ENCODE assay signal across 9 cellular contexts in genomic region chr11:47425611-47426010, GRCh38. TPM values are rescaled to one million over a fixed set of nuclear protein-coding genes. Genes with fewer than 3 reads are reported as not detected.
DNase-seq lines count a peak whose midpoint lies in the region; ATAC-seq, FAIRE-seq and TF ChIP-seq lines count a peak whose summit lies in the region.
"Had no signal": no experiment of that assay in that cellular context is flagged by ENCODE, and none has a peak within 500 bp of the region (broad histone marks: within the 10 kb centered on the region; RNA-seq: fewer than 3 reads in every experiment).

No MANE protein-coding gene starts in this region.

- H3K23ac ChIP-seq in H1 (ENCODE audit: insufficient read length), result no peak overlapping the region

- TF ChIP-seq POLR2A in H1 (IDR thresholded peaks at IDR 0.05; ENCODE audit: control extremely low read depth in 1 of 2, low read depth in 2 of 2, low read length in 2 of 2), result no peak

- H3K23me2 ChIP-seq in H1 (ENCODE audit: low read depth, low read length), result no peaks in the 10 kb centered on the region; the same call in 1 of the 2 replicates

- peak overlapping the region; percentile 92 for H3K4me3 ChIP-seq in CD4-positive, CD25-positive, alpha-beta regulatory T cell (ENCODE audit: low read depth, low read length)
- H3K4me3 ChIP-seq in NT2/D1 (ENCODE audit: insufficient read length, low read depth) (peak overlapping the region; percentile 96), H1 (ENCODE audit: extremely low read depth in 1 of 4, insufficient read depth in 2 of 4, low read depth in 3 of 4, low read length in 4 of 4) (peak overlapping the region; percentile 87 to 99 (median 96))

- H4K5ac ChIP-seq in H1 (ENCODE audit: insufficient read length, low read depth, low read length), result no peak overlapping the region

- H3K18ac ChIP-seq in H1 (ENCODE audit: extremely low read depth, low read length), result no peak overlapping the region

- H3K79me1 ChIP-seq in H1 (ENCODE audit: low read depth, low read length), result peaks cover 14% of the 10 kb centered on the region

- peak overlapping the region; percentile 98 to 100 (median 100) for H3K4me3 Mint-ChIP-seq in CD4-positive, CD25-positive, alpha-beta regulatory T cell
- peak overlapping the region; percentile 99 for H3K4me3 Mint-ChIP-seq in neural crest cell

- no peaks in the 10 kb centered on the region for H3K27me3 ChIP-seq in CD4-positive, CD25-positive, alpha-beta regulatory T cell (ENCODE audit: control insufficient read depth, insufficient read depth, low read length)
- H3K27me3 ChIP-seq in NT2/D1 (ENCODE audit: insufficient read depth, insufficient read length) (no peaks in the 10 kb centered on the region), H1 (replicated peaks in 1 of 4; ENCODE audit: control insufficient read depth in 3 of 4, extremely low read depth in 1 of 4, insufficient read depth in 3 of 4, low read length in 3 of 4) (no peaks in the 10 kb centered on the region)

- H3K79me2 ChIP-seq in H1 (ENCODE audit: control insufficient read depth in 1 of 2, insufficient read depth in 2 of 2, low read length in 2 of 2), result peaks cover 0 to 12% of the 10 kb centered on the region in 2 experiments; a peak in 2 of 4 replicates

- H4K8ac ChIP-seq in H1 (ENCODE audit: extremely low read depth, insufficient read depth, low read length), result peak overlapping the region; percentile 99; the same call in 1 of the 2 replicates

- H3K4me1 ChIP-seq in CD4-positive, CD25-positive, alpha-beta regulatory T cell (ENCODE audit: control insufficient read depth, insufficient read depth, low read length, poor library complexity, severe bottlenecking), result peaks cover 20% of the 10 kb centered on the region
- H3K4me1 ChIP-seq in NT2/D1 (ENCODE audit: insufficient read depth, insufficient read length), result peaks cover 9% of the 10 kb centered on the region
- peaks cover 0 to 6% (median 0%) of the 10 kb centered on the region in 4 experiments; a peak in 3 of 7 replicates for H3K4me1 ChIP-seq in H1 (replicated peaks in 1 of 4; ENCODE audit: control insufficient read depth in 3 of 4, insufficient read depth in 4 of 4, low read length in 3 of 4)

- ATAC-seq in CD4-positive, CD25-positive, alpha-beta regulatory T cell (ENCODE audit: low read depth in 2 of 2), result no peak
- no peak for ATAC-seq in HG03097 (IDR thresholded peaks at IDR 0.05; ENCODE audit: low FRiP score, unreplicated experiment)

- H3K9ac ChIP-seq in NT2/D1 (ENCODE audit: insufficient read length, low read depth) (peak overlapping the region; percentile 100), H1 (replicated peaks in 1 of 4; ENCODE audit: extremely low read depth in 1 of 4, low read depth in 3 of 4, low read length in 3 of 4) (peak overlapping the region; percentile 85 to 96 (median 91))

- no peak for TF ChIP-seq EP300 in H1 (IDR thresholded peaks at IDR 0.05; ENCODE audit: borderline replicate concordance in 1 of 2, low read depth in 2 of 2, low read length in 2 of 2)

- no peak for TF ChIP-seq RAD21 in H1 (IDR thresholded peaks at IDR 0.05 in 1 of 2, conservative IDR thresholded peaks at IDR 0.05 in 1 of 2; ENCODE audit: low read depth in 2 of 2, low read length in 2 of 2)

- peak overlapping the region; percentile 98 for H2BK5ac ChIP-seq in H1 (ENCODE audit: low read depth, low read length)

- peak overlapping the region; percentile 99; the same call in 1 of the 2 replicates for H2BK12ac ChIP-seq in H1 (ENCODE audit: low read depth, low read length)

- no peak overlapping the region for H3K14ac ChIP-seq in H1 (ENCODE audit: insufficient read length)

- no peak for FAIRE-seq in H1 (lab: Jason Lieb, UNC)

- no peaks in the 10 kb centered on the region for H3K9me3 ChIP-seq in CD4-positive, CD25-positive, alpha-beta regulatory T cell (ENCODE audit: control insufficient read depth in 2 of 2, low read length in 2 of 2)
- H3K9me3 ChIP-seq in NT2/D1 (ENCODE audit: insufficient read depth, low read length) (no peaks in the 10 kb centered on the region), H1 (ENCODE audit: insufficient read depth in 2 of 2, low read depth in 1 of 2, low read length in 1 of 2) (no peaks in the 10 kb centered on the region)

- no peak overlapping the region for H3K56ac ChIP-seq in H1 (replicated peaks; ENCODE audit: insufficient read length, low read depth, low read length)

- H2BK120ac ChIP-seq in H1 (replicated peaks; ENCODE audit: low read depth, low read length), result no peak overlapping the region

- no peak for DNase-seq in CD4-positive, CD25-positive, alpha-beta regulatory T cell
- DNase-seq in NT2/D1 (ENCODE audit: low read depth, low spot score), result no peak
- no peak for DNase-seq in H1 (ENCODE audit: low read depth in 1 of 2, low spot score in 2 of 2)
- no peak for DNase-seq in neural crest cell (ENCODE audit: low read depth, low spot score)
- DNase-seq in NCI-H446 (lab: John Stamatoyannopoulos, UW), result no peak
- no peak for DNase-seq in activated gamma-delta T cell treated with Interleukin-2 at 50 U/mL for 16 hours
- DNase-seq in HuH-7.5 (ENCODE audit: low spot score), result no peak

- CTCF ChIA-PET in H1 (lab: Charles Lee; ENCODE audit: partially characterized antibody), result interaction anchor here (1.2 to 5.7 kb wide), 6 partner anchors 14 to 192 kb away, joined by 3 to 59 read pairs (median 4); partner anchors contain the start of gene SLC39A13

- POLR2A ChIA-PET in H1 (lab: Charles Lee; ENCODE audit: partially characterized antibody), result interaction anchor here (0.6 to 8.2 kb wide), 10 partner anchors 10 to 204 kb away, joined by 3 to 140 read pairs (median 4); partner anchors contain the start of genes ACP2, PTPMT1, RAPSN and SLC39A13

- H2AK5ac ChIP-seq in H1 (ENCODE audit: low read depth, low read length), result no peak overlapping the region

- H3K27me3 Mint-ChIP-seq in CD4-positive, CD25-positive, alpha-beta regulatory T cell, result no peaks in the 10 kb centered on the region
- H3K27me3 Mint-ChIP-seq in neural crest cell (ENCODE audit: low read depth), result no peaks in the 10 kb centered on the region

- no peak overlapping the region for H2BK15ac ChIP-seq in H1 (ENCODE audit: low read length)

- peaks cover 30% of the 10 kb centered on the region for H3K36me3 ChIP-seq in CD4-positive, CD25-positive, alpha-beta regulatory T cell (ENCODE audit: control insufficient read depth, insufficient read depth, low read length)
- peaks cover 48% of the 10 kb centered on the region for H3K36me3 ChIP-seq in NT2/D1 (ENCODE audit: insufficient read depth, insufficient read length, low read length)
- H3K36me3 ChIP-seq in H1 (ENCODE audit: control insufficient read depth in 2 of 4, insufficient read depth in 4 of 4, low read length in 3 of 4), result peaks cover 14 to 35% (median 30%) of the 10 kb centered on the region in 4 experiments

- peaks cover 19% of the 10 kb centered on the region for H3K36me3 Mint-ChIP-seq in CD4-positive, CD25-positive, alpha-beta regulatory T cell
- H3K36me3 Mint-ChIP-seq in neural crest cell (ENCODE audit: low read depth), result peaks cover 14% of the 10 kb centered on the region

- no peak overlapping the region for H3K4ac ChIP-seq in H1 (replicated peaks; ENCODE audit: insufficient read length, low read depth, low read length)

- H4K20me1 ChIP-seq in H1 (replicated peaks in 1 of 2; ENCODE audit: control insufficient read depth in 1 of 2, insufficient read depth in 2 of 2, low read length in 2 of 2), result peaks cover 0 to 4% of the 10 kb centered on the region in 2 experiments

- H4K91ac ChIP-seq in H1 (replicated peaks; ENCODE audit: insufficient read length, low read length), result no peak overlapping the region

- peak overlapping the region; percentile 99; the same call in 1 of the 2 replicates for H2AFZ ChIP-seq in H1 (ENCODE audit: low read length)

- peak overlapping the region in 2 of 3 donors; percentile 97 for H3K27ac Mint-ChIP-seq in CD4-positive, CD25-positive, alpha-beta regulatory T cell
- H3K27ac Mint-ChIP-seq in neural crest cell (ENCODE audit: unreplicated experiment), result peak overlapping the region; percentile 100

- peaks cover 0 to 33% (median 18%) of the 10 kb centered on the region in 4 donors for H3K4me1 Mint-ChIP-seq in CD4-positive, CD25-positive, alpha-beta regulatory T cell
- peaks cover 26% of the 10 kb centered on the region for H3K4me1 Mint-ChIP-seq in neural crest cell

- H3K4me2 ChIP-seq in H1 (ENCODE audit: insufficient read depth in 1 of 2, low read depth in 2 of 2, low read length in 2 of 2), result peak overlapping the region; percentile 72 to 75

- no peak for TF ChIP-seq CTCF in H1 (IDR thresholded peaks at IDR 0.05; ENCODE audit: control extremely low read depth in 1 of 3, insufficient read depth in 1 of 3, low read depth in 1 of 3, low read length in 3 of 3)
- TF ChIP-seq CTCF in neural crest cell (conservative IDR thresholded peaks at IDR 0.05), result no peak

- no peaks in the 10 kb centered on the region for H3K9me3 Mint-ChIP-seq in CD4-positive, CD25-positive, alpha-beta regulatory T cell
- no peaks in the 10 kb centered on the region for H3K9me3 Mint-ChIP-seq in neural crest cell

- 5% methylated on average over 13 of the region's 14 CpGs; no CpG with 5 or more reads in 1 of the 2 experiments for WGBS in H1 (ENCODE audit: extremely low coverage in 1 of 2, insufficient coverage in 1 of 2, insufficient read length in 1 of 2, insufficient replicate concordance in 2 of 2, low coverage in 1 of 2, low lambda C conversion rate in 2 of 2, missing lambda C conversion rate in 1 of 2), 2 experiments

- peak overlapping the region; percentile 82 for H3K27ac ChIP-seq in CD4-positive, CD25-positive, alpha-beta regulatory T cell (ENCODE audit: insufficient read depth, low read length, poor library complexity, severe bottlenecking)
- H3K27ac ChIP-seq in H1 (ENCODE audit: low read depth, low read length), result peak overlapping the region; percentile 98

- H2BK20ac ChIP-seq in H1 (ENCODE audit: low read length), result no peak overlapping the region

RNA-seq across cellular contexts. Expression of gene PSMC3, which starts 0.6 kb away (rescaled TPM):
- total RNA-seq in CD4-positive, CD25-positive, alpha-beta regulatory T cell, result 58.9 TPM
- 100 to 1,000 TPM; 102 to 153 (median 120) TPM for polyA plus RNA-seq in CD4-positive, CD25-positive, alpha-beta regulatory T cell
- 159 and 160 TPM in 2 replicates for total RNA-seq in H1 (2021; fragmentation: NEBNext Ultra II Directional; extraction: Animal tissue kit (Norgen Biotek cat#: 25700))
- polyA plus RNA-seq in H1 (2011; rRNA removed), result 105 and 114 TPM in 2 replicates
- 201 TPM for polyA plus RNA-seq in H1 (2011; cell fraction: cytosol; rRNA removed)
- 110 TPM for polyA plus RNA-seq in H1 (2011; cell fraction: nucleus; rRNA removed)
- 209 to 226 TPM (median 211 TPM) in 4 replicates for polyA plus RNA-seq in H1 (2012, experiment 1 of 2)
- 124 TPM for polyA plus RNA-seq in H1 (2012, experiment 2 of 2)
- polyA plus RNA-seq in H1 (2013, experiment 1 of 2), result 82.6 TPM
- polyA plus RNA-seq in H1 (2013, experiment 2 of 2), result 81.6 TPM
- 94.5 and 111 TPM in 2 replicates for polyA minus RNA-seq in H1 (2011; rRNA and poly(A)+ RNA removed)
- 65.4 TPM for polyA minus RNA-seq in H1 (2011; cell fraction: cytosol; rRNA and poly(A)+ RNA removed)
- polyA minus RNA-seq in H1 (2011; cell fraction: nucleus; rRNA and poly(A)+ RNA removed), result 50.5 TPM
- 197 and 205 TPM in 2 replicates for total RNA-seq in neural crest cell

RNA-seq across cellular contexts. Expression of gene SLC39A13, which starts 17.2 kb away (rescaled TPM):
- 30.4 TPM for total RNA-seq in CD4-positive, CD25-positive, alpha-beta regulatory T cell
- polyA plus RNA-seq in CD4-positive, CD25-positive, alpha-beta regulatory T cell, result 10 to 100 TPM; 21.9 to 32.8 (median 23.3) TPM
- 20.9 and 23.2 TPM in 2 replicates for total RNA-seq in H1 (2021; fragmentation: NEBNext Ultra II Directional; extraction: Animal tissue kit (Norgen Biotek cat#: 25700))
- polyA plus RNA-seq in H1 (2011; rRNA removed), result 30.0 and 42.9 TPM in 2 replicates
- 37.3 TPM for polyA plus RNA-seq in H1 (2011; cell fraction: cytosol; rRNA removed)
- polyA plus RNA-seq in H1 (2011; cell fraction: nucleus; rRNA removed), result 134 TPM
- polyA plus RNA-seq in H1 (2012, experiment 1 of 2), result 14.8 to 28.7 TPM (median 25.1 TPM) in 4 replicates
- polyA plus RNA-seq in H1 (2012, experiment 2 of 2), result 18.9 TPM
- polyA plus RNA-seq in H1 (2013, experiment 1 of 2), result 19.5 TPM
- 19.1 TPM for polyA plus RNA-seq in H1 (2013, experiment 2 of 2)
- polyA minus RNA-seq in H1 (2011; rRNA and poly(A)+ RNA removed), result 8.9 and 9.6 TPM in 2 replicates
- polyA minus RNA-seq in H1 (2011; cell fraction: cytosol; rRNA and poly(A)+ RNA removed), result 10.0 TPM
- 20.5 TPM for polyA minus RNA-seq in H1 (2011; cell fraction: nucleus; rRNA and poly(A)+ RNA removed)
- 34.5 and 36.0 TPM in 2 replicates for total RNA-seq in neural crest cell

RNA-seq across cellular contexts. Expression of gene RAPSN, which starts 23.3 kb away (rescaled TPM):
- 1.7 TPM for total RNA-seq in CD4-positive, CD25-positive, alpha-beta regulatory T cell
- polyA plus RNA-seq in CD4-positive, CD25-positive, alpha-beta regulatory T cell, result not detected
- total RNA-seq in H1 (2021; fragmentation: NEBNext Ultra II Directional; extraction: Animal tissue kit (Norgen Biotek cat#: 25700)), result 0.34 TPM in 1 of 2 replicates, not detected in the other
- polyA plus RNA-seq in H1 (2011; rRNA removed), result 0.05 and 0.06 TPM in 2 replicates
- 0.05 TPM for polyA plus RNA-seq in H1 (2011; cell fraction: cytosol; rRNA removed)
- 0.54 TPM for polyA plus RNA-seq in H1 (2011; cell fraction: nucleus; rRNA removed)
- polyA plus RNA-seq in H1 (2012, experiment 1 of 2), result 0.11 TPM in 1 of 4 replicates, not detected in the others
- polyA plus RNA-seq in H1 (2012, experiment 2 of 2), result not detected
- polyA plus RNA-seq in H1 (2013, experiment 1 of 2), result 0.71 TPM
- polyA plus RNA-seq in H1 (2013, experiment 2 of 2), result 0.29 TPM
- not detected in 2 replicates for polyA minus RNA-seq in H1 (2011; rRNA and poly(A)+ RNA removed)
- polyA minus RNA-seq in H1 (2011; cell fraction: cytosol; rRNA and poly(A)+ RNA removed), result not detected
- polyA minus RNA-seq in H1 (2011; cell fraction: nucleus; rRNA and poly(A)+ RNA removed), result 0.60 TPM
- total RNA-seq in neural crest cell, result 0.16 and 0.50 TPM in 2 replicates

RNA-seq across cellular contexts. Expression of gene SPI1, which starts 47.3 kb away (rescaled TPM):
- total RNA-seq in CD4-positive, CD25-positive, alpha-beta regulatory T cell, result 0.57 TPM
- polyA plus RNA-seq in CD4-positive, CD25-positive, alpha-beta regulatory T cell, result under 1 TPM in 2 of 4 donors, not detected in 2; 0.13 to 0.41 TPM
- not detected in 2 replicates for total RNA-seq in H1 (2021; fragmentation: NEBNext Ultra II Directional; extraction: Animal tissue kit (Norgen Biotek cat#: 25700))
- 0.12 and 0.28 TPM in 2 replicates for polyA plus RNA-seq in H1 (2011; rRNA removed)
- polyA plus RNA-seq in H1 (2011; cell fraction: cytosol; rRNA removed), result 0.23 TPM
- 0.27 TPM for polyA plus RNA-seq in H1 (2011; cell fraction: nucleus; rRNA removed)
- polyA plus RNA-seq in H1 (2012, experiment 1 of 2), result 0.20 to 0.33 TPM in 2 of 4 replicates, not detected in the others
- 0.21 TPM for polyA plus RNA-seq in H1 (2012, experiment 2 of 2)
- polyA plus RNA-seq in H1 (2013, experiment 1 of 2), result 0.14 TPM
- polyA plus RNA-seq in H1 (2013, experiment 2 of 2), result 0.20 TPM
- polyA minus RNA-seq in H1 (2011; rRNA and poly(A)+ RNA removed), result 0.60 TPM in 1 of 2 replicates, not detected in the other
- not detected for polyA minus RNA-seq in H1 (2011; cell fraction: cytosol; rRNA and poly(A)+ RNA removed)
- polyA minus RNA-seq in H1 (2011; cell fraction: nucleus; rRNA and poly(A)+ RNA removed), result not detected
- not detected in 2 replicates for total RNA-seq in neural crest cell
- total RNA-seq: T-helper 2 cell treated with Interferon-gamma antibody and Interleukin-4, amounts not matched to agents 100 ng/mL and 5 ng/mL, for 36 hours had no signal
